11 cellular contexts compared by ENCODE assay signal in genomic region chr12:55848487-55849224, GRCh38. TPM values are rescaled to one million over a fixed set of nuclear protein-coding genes. Genes with fewer than 3 reads are reported as not detected.
DNase-seq lines count a peak whose midpoint lies in the region; ATAC-seq, FAIRE-seq and TF ChIP-seq lines count a peak whose summit lies in the region.
"Not testable (repeated sequence)": the region's sequence is repeated elsewhere in the genome, so short reads cannot be mapped to it uniquely, and the experiment has no call there.
"Had no signal": no experiment of that assay in that cellular context is flagged by ENCODE, and none has a peak within 500 bp of the region (broad histone marks: within the 10 kb centered on the region; RNA-seq: fewer than 3 reads in every experiment).

No MANE protein-coding gene starts in this region.

- not testable (repeated sequence) for H2AFZ ChIP-seq in IMR-90 (replicated peaks; ENCODE audit: low read length, poor library complexity); trophoblast cell (ENCODE audit: insufficient read depth, low read length, poor library complexity)

- H3K9ac ChIP-seq in IMR-90 (ENCODE audit: low read depth, low read length) (peak overlapping the region; percentile 86; the same call in 1 of the 2 replicates), adipocyte (ENCODE audit: low read length) (peak overlapping the region; percentile 89), stomach smooth muscle (ENCODE audit: low read length in 2 of 2) (peak overlapping the region in 1 of 2 donors; percentile 41)
- not testable (repeated sequence) for H3K9ac ChIP-seq in trophoblast cell (ENCODE audit: low read length)

- ATAC-seq in A549; IMR-90 (ENCODE audit: low read depth): not testable (repeated sequence)
- ATAC-seq in lower lobe of right lung: peak; percentile 52 to 61

- H3K36me3 ChIP-seq in IMR-90 (ENCODE audit: control insufficient read depth, insufficient read depth, low read length); adipocyte (ENCODE audit: control insufficient read depth, insufficient read depth, low read length, severe bottlenecking); lower lobe of right lung; trophoblast cell (ENCODE audit: control insufficient read depth in 1 of 2, insufficient read depth in 2 of 2, low read length in 2 of 2); stomach smooth muscle (ENCODE audit: control insufficient read depth in 2 of 2, insufficient read depth in 2 of 2, low read length in 2 of 2): not testable (repeated sequence)

- H3K4me1 ChIP-seq in A549; trophoblast cell (ENCODE audit: control insufficient read depth in 1 of 2, insufficient read depth in 2 of 2, low read length in 2 of 2); stomach smooth muscle (ENCODE audit: control insufficient read depth, insufficient read depth, low read length): not testable (repeated sequence)
- H3K4me1 ChIP-seq in IMR-90 (ENCODE audit: control insufficient read depth, insufficient read depth, low read length) (peaks cover 10% of the 10 kb centered on the region), adipocyte (ENCODE audit: control insufficient read depth, insufficient read depth, low read length) (peaks cover 62% of the 10 kb centered on the region), lower lobe of right lung (peaks cover 14% of the 10 kb centered on the region)

- not testable (repeated sequence) for H3K23ac ChIP-seq in IMR-90 (ENCODE audit: low read depth, low read length); trophoblast cell (ENCODE audit: low read length)

- FAIRE-seq in A549 (lab: Jason Lieb, UNC): not testable (repeated sequence)

- WGBS in A549 (ENCODE audit: missing lambda C conversion rate): 74% methylated on average over 17 of the region's 17 CpGs
- WGBS in IMR-90 (ENCODE audit: extremely low coverage in 2 of 2, insufficient read length in 1 of 2), 2 experiments: 100% methylated on average over 4 of the region's 17 CpGs; no CpG with 5 or more reads in 1 of the 2 experiments
- WGBS in trophoblast cell (ENCODE audit: extremely low coverage, insufficient coverage, insufficient read length): no CpG with 5 or more reads among the region's 17 CpGs

- H4K5ac ChIP-seq in IMR-90 (ENCODE audit: low read depth, low read length): peak overlapping the region; percentile 96

- peaks cover 11% of the 10 kb centered on the region for H3K9me1 ChIP-seq in IMR-90 (ENCODE audit: insufficient read depth, low read length)

- H2BK12ac ChIP-seq in trophoblast cell (ENCODE audit: low read length): not testable (repeated sequence)

- dilution Hi-C loops in IMR-90 (cut with HindIII; ENCODE audit: low sequenced_read_pairs, unreplicated experiment): not testable (repeated sequence)

- H3K27me3 Mint-ChIP-seq in dendritic cell treated with granulocyte-macrophage colony-stimulating factor and Interleukin-4, amounts not matched to agents 40 ng/mL and 50 ng/mL, for 4 days: not testable (repeated sequence)

- H3K56ac ChIP-seq in IMR-90 (ENCODE audit: extremely low read depth, insufficient read depth, low read length): peak overlapping the region; percentile 76; the same call in 1 of the 2 replicates

- peak overlapping the region; percentile 83 to 98 for H4K8ac ChIP-seq in IMR-90 (ENCODE audit: low read depth in 2 of 2, low read length in 2 of 2)
- not testable (repeated sequence) for H4K8ac ChIP-seq in trophoblast cell (ENCODE audit: low read depth, low read length)

- peak overlapping the region; percentile 7 for H2BK20ac ChIP-seq in IMR-90 (ENCODE audit: low read depth, low read length)

- TF ChIP-seq POLR2A in A549 (IDR thresholded peaks at IDR 0.05; ENCODE audit: low read length); IMR-90 (IDR thresholded peaks at IDR 0.05; ENCODE audit: low read depth, low read length): not testable (repeated sequence)

- H2BK5ac ChIP-seq in IMR-90 (ENCODE audit: low read depth, low read length, poor library complexity, severe bottlenecking): peak overlapping the region; percentile 88
- not testable (repeated sequence) for H2BK5ac ChIP-seq in trophoblast cell (ENCODE audit: low read depth, low read length, poor library complexity)

- peak overlapping the region; percentile 99 for H3K27ac Mint-ChIP-seq in dendritic cell treated with granulocyte-macrophage colony-stimulating factor and Interleukin-4, amounts not matched to agents 40 ng/mL and 50 ng/mL, for 4 days

- H3K79me1 ChIP-seq in IMR-90 (ENCODE audit: low read depth in 1 of 2, low read length in 2 of 2); trophoblast cell (ENCODE audit: low read length): not testable (repeated sequence)

- H3K79me2 ChIP-seq in trophoblast cell (ENCODE audit: control insufficient read depth, insufficient read depth, low read length, poor library complexity): not testable (repeated sequence)

- peak overlapping the region; percentile 42; the same call in 1 of the 2 replicates for H2BK120ac ChIP-seq in IMR-90 (ENCODE audit: low read depth, low read length)
- H2BK120ac ChIP-seq in trophoblast cell (ENCODE audit: insufficient read depth, low read length, poor library complexity): not testable (repeated sequence)

- peak overlapping the region; percentile 57 for H3K4me3 Mint-ChIP-seq in dendritic cell treated with granulocyte-macrophage colony-stimulating factor and Interleukin-4, amounts not matched to agents 40 ng/mL and 50 ng/mL, for 4 days

- H3K14ac ChIP-seq in IMR-90 (replicated peaks; ENCODE audit: low read depth, low read length); trophoblast cell (ENCODE audit: low read length): not testable (repeated sequence)

- H4K91ac ChIP-seq in IMR-90 (ENCODE audit: insufficient read depth, low read depth, low read length): peak overlapping the region; percentile 39
- H4K91ac ChIP-seq in trophoblast cell (ENCODE audit: low read depth, low read length): peak overlapping the region; percentile 4

- peak overlapping the region; percentile 68; the same call in 1 of the 3 replicates for H2BK15ac ChIP-seq in IMR-90 (ENCODE audit: low read depth, low read length)

- in situ Hi-C loops in IMR-90 (cut with MboI; ENCODE audit: low sequenced_read_pairs): not testable (repeated sequence)

- CTCF ChIA-PET in A549 (lab: Yijun Ruan, JAX): interaction anchor here (0.7 to 1.5 kb wide), 4 partner anchors 40 to 90 kb away, joined by 3 to 4 read pairs (median 3); no protein-coding TSS in a partner anchor
- CTCF ChIA-PET in IMR-90 (lab: Yijun Ruan, JAX): not testable (repeated sequence)

- not testable (repeated sequence) for H3K36me3 Mint-ChIP-seq in dendritic cell treated with granulocyte-macrophage colony-stimulating factor and Interleukin-4, amounts not matched to agents 40 ng/mL and 50 ng/mL, for 4 days (ENCODE audit: low read depth)

- intact Hi-C loops in IMR-90 (cut with micrococcal nuclease); cardiac septum (cut with DNase I); lower lobe of right lung (cut with DNase I): not testable (repeated sequence)
- intact Hi-C loops in dendritic cell treated with granulocyte-macrophage colony-stimulating factor and Interleukin-4, amounts not matched to agents 40 ng/mL and 50 ng/mL, for 4 days (cut with micrococcal nuclease): loop anchor here (1.0 to 2.0 kb wide), 2 partner anchors 19 to 270 kb away; partner anchors contain the start of genes DNAJC14 and ZC3H10

- not testable (repeated sequence) for TF ChIP-seq CTCF in A549 (IDR thresholded peaks at IDR 0.05); IMR-90 (conservative IDR thresholded peaks at IDR 0.05; ENCODE audit: low read depth, low read length); lower lobe of right lung (IDR thresholded peaks at IDR 0.05)

- BruUV-seq in IMR-90 (replicated peaks; lab: Mats Ljungman, UMichigan): TSS peak; percentile 98

- POLR2A ChIA-PET in A549 (lab: Yijun Ruan, JAX): interaction anchor here (0.8 kb wide), 1 partner anchor 19 kb away, joined by 4 read pairs; the partner anchor contains the start of gene DNAJC14
- POLR2A ChIA-PET in IMR-90 (lab: Charles Lee; ENCODE audit: unreplicated experiment): not testable (repeated sequence)

- H3K9me3 ChIP-seq in A549; IMR-90 (ENCODE audit: control insufficient read depth, insufficient read depth, low read length); adipocyte (ENCODE audit: control insufficient read depth, low read length); lower lobe of right lung; trophoblast cell (ENCODE audit: insufficient read depth, low read depth, low read length); stomach smooth muscle (ENCODE audit: control insufficient read depth in 2 of 2, low read length in 2 of 2): not testable (repeated sequence)

- H2AK5ac ChIP-seq in IMR-90 (ENCODE audit: low read depth, low read length): peak overlapping the region; percentile 81
- not testable (repeated sequence) for H2AK5ac ChIP-seq in trophoblast cell (ENCODE audit: low read length)

- H3K27ac ChIP-seq in A549 (peak overlapping the region in 1 of 2 experiments; percentile 24; a peak in 1 of 6 replicates), IMR-90 (ENCODE audit: insufficient read depth, low read length) (peak overlapping the region; percentile 91), lower lobe of right lung (peak overlapping the region; percentile 92), stomach smooth muscle (ENCODE audit: low read length) (peak overlapping the region; percentile 67)
- H3K27ac ChIP-seq in trophoblast cell (ENCODE audit: low read depth, low read length): not testable (repeated sequence)

- TF ChIP-seq RAD21 in A549 (conservative IDR thresholded peaks at IDR 0.05 in 1 of 2, IDR thresholded peaks at IDR 0.05 in 1 of 2); IMR-90 (IDR thresholded peaks at IDR 0.05; ENCODE audit: low read length): not testable (repeated sequence)

- TF ChIP-seq EP300 in A549 (IDR thresholded peaks at IDR 0.05): not testable (repeated sequence)

- not testable (repeated sequence) for H3K18ac ChIP-seq in IMR-90 (ENCODE audit: low read depth, low read length); trophoblast cell (ENCODE audit: low read length)

- H3K4me3 ChIP-seq in A549; IMR-90 (ENCODE audit: insufficient read depth, low read depth, low read length); trophoblast cell (ENCODE audit: low read depth, low read length); stomach smooth muscle (ENCODE audit: low read length in 2 of 2): not testable (repeated sequence)
- H3K4me3 ChIP-seq in adipocyte (ENCODE audit: low read length) (peak overlapping the region; percentile 73), lower lobe of right lung (peak overlapping the region; percentile 12)

- H4K12ac ChIP-seq in trophoblast cell (ENCODE audit: low read depth, low read length): not testable (repeated sequence)

- H3K4ac ChIP-seq in IMR-90 (ENCODE audit: low read depth, low read length): peak overlapping the region; percentile 78
- not testable (repeated sequence) for H3K4ac ChIP-seq in trophoblast cell (ENCODE audit: low read depth, low read length)

- H2AK9ac ChIP-seq in IMR-90 (replicated peaks; ENCODE audit: low read depth, low read length, poor library complexity): peak overlapping the region; percentile 97

- not testable (repeated sequence) for H3K9me3 Mint-ChIP-seq in dendritic cell treated with granulocyte-macrophage colony-stimulating factor and Interleukin-4, amounts not matched to agents 40 ng/mL and 50 ng/mL, for 4 days

- H3K4me2 ChIP-seq in A549: peak overlapping the region; percentile 0; the same call in 1 of the 3 replicates
- not testable (repeated sequence) for H3K4me2 ChIP-seq in IMR-90 (ENCODE audit: low read depth, low read length); trophoblast cell (ENCODE audit: low read length)

- not testable (repeated sequence) for H3K27me3 ChIP-seq in IMR-90 (ENCODE audit: control insufficient read depth, insufficient read depth, low read length); adipocyte (replicated peaks; ENCODE audit: control insufficient read depth, insufficient read depth, low read length); lower lobe of right lung (ENCODE audit: low read depth); trophoblast cell (ENCODE audit: insufficient read depth, low read length); stomach smooth muscle (ENCODE audit: control insufficient read depth in 1 of 2, insufficient read depth in 2 of 2, low read length in 2 of 2)

- H3K4me1 Mint-ChIP-seq in dendritic cell treated with granulocyte-macrophage colony-stimulating factor and Interleukin-4, amounts not matched to agents 40 ng/mL and 50 ng/mL, for 4 days (ENCODE audit: low read depth): peaks cover 64% of the 10 kb centered on the region

- DNase-seq in A549 (ENCODE audit: low read depth in 1 of 2, low spot score in 1 of 2); IMR-90; adipocyte (ENCODE audit: low read depth): not testable (repeated sequence)
- DNase-seq in cardiac septum (ENCODE audit: low spot score) (peak; percentile 46), lower lobe of right lung (peak; percentile 44), trophoblast cell (peak; percentile 35 to 52)

- H4K20me1 ChIP-seq in IMR-90 (ENCODE audit: insufficient read depth, low read length): not testable (repeated sequence)

RNA-seq across cellular contexts. Expression of gene MMP19, which starts 5.9 kb away (rescaled TPM):
- 0.06 and 0.09 TPM in 2 replicates for polyA plus RNA-seq in A549 (2011; rRNA removed)
- 0.12 and 0.15 TPM in 2 replicates for polyA plus RNA-seq in A549 (2012; cell fraction: cytosol; rRNA removed)
- polyA plus RNA-seq in A549 (2012; cell fraction: nucleus; rRNA removed): 0.22 and 0.23 TPM in 2 replicates
- 0.09 to 0.11 TPM (median 0.09 TPM) in 3 replicates for polyA plus RNA-seq in A549 (2017; fragmentation: RNase III; extraction: RNeasy Plus Mini Kit Qiagen cat#74134 plus additional on column Dnase treatment)
- not detected in 2 replicates for polyA minus RNA-seq in A549 (2011; rRNA and poly(A)+ RNA removed)
- 8.6 and 9.9 TPM in 2 replicates for total RNA-seq in IMR-90 (2012; rRNA removed)
- 34.3 and 34.7 TPM in 2 replicates for polyA plus RNA-seq in IMR-90 (2012; rRNA removed)
- polyA plus RNA-seq in IMR-90 (2012; cell fraction: cytosol; rRNA removed): 22.3 and 24.0 TPM in 2 replicates
- polyA plus RNA-seq in IMR-90 (2012; cell fraction: nucleus; rRNA removed; ENCODE audit: low replicate concordance): 56.9 and 100 TPM in 2 replicates
- total RNA-seq in cardiac septum: 1.6 TPM
- 35.2 TPM for total RNA-seq in lower lobe of right lung
- polyA plus RNA-seq in trophoblast cell (2013): 5.1 and 5.4 TPM in 2 replicates
- total RNA-seq: activated CD8-positive, alpha-beta memory T cell treated with anti-CD3 and anti-CD28 coated beads, Interleukin-2, amount 10 ng/mL, durations not matched to agents 7 days and 5 days; occipital lobe; T-cell had no signal

RNA-seq across cellular contexts. Expression of gene DNAJC14, which starts 19.3 kb away (rescaled TPM):
- polyA plus RNA-seq in A549 (2011; rRNA removed) (11.9 and 23.6 TPM in 2 replicates), A549 (2017; fragmentation: RNase III; extraction: RNeasy Plus Mini Kit Qiagen cat#74134 plus additional on column Dnase treatment) (23.6 to 30.4 TPM (median 29.5 TPM) in 3 replicates), IMR-90 (2012; rRNA removed) (13.3 and 19.8 TPM in 2 replicates)
- 7.0 and 9.2 TPM in 2 replicates for polyA plus RNA-seq in A549 (2012; cell fraction: cytosol; rRNA removed)
- 5.0 and 10.8 TPM in 2 replicates for polyA plus RNA-seq in A549 (2012; cell fraction: nucleus; rRNA removed)
- 14.5 and 14.6 TPM in 2 replicates for polyA minus RNA-seq in A549 (2011; rRNA and poly(A)+ RNA removed)
- total RNA-seq in IMR-90 (2012; rRNA removed) (56.3 and 56.9 TPM in 2 replicates), cardiac septum (18.4 TPM), lower lobe of right lung (35.7 TPM)
- 10.2 and 10.5 TPM in 2 replicates for polyA plus RNA-seq in IMR-90 (2012; cell fraction: cytosol; rRNA removed)
- polyA plus RNA-seq in IMR-90 (2012; cell fraction: nucleus; rRNA removed; ENCODE audit: low replicate concordance): 3.8 and 6.8 TPM in 2 replicates
- 18.9 and 19.5 TPM in 2 replicates for polyA plus RNA-seq in trophoblast cell (2013)

RNA-seq across cellular contexts. Expression of gene ORMDL2, which starts 30.8 kb away (rescaled TPM):
- polyA plus RNA-seq in A549 (2011; rRNA removed) (93.6 and 138 TPM in 2 replicates), A549 (2017; fragmentation: RNase III; extraction: RNeasy Plus Mini Kit Qiagen cat#74134 plus additional on column Dnase treatment) (73.5 to 82.9 TPM (median 79.0 TPM) in 3 replicates), IMR-90 (2012; rRNA removed) (38.6 and 39.7 TPM in 2 replicates)
- 81.1 and 93.2 TPM in 2 replicates for polyA plus RNA-seq in A549 (2012; cell fraction: cytosol; rRNA removed)
- 36.1 and 50.3 TPM in 2 replicates for polyA plus RNA-seq in A549 (2012; cell fraction: nucleus; rRNA removed)
- 140 and 169 TPM in 2 replicates for polyA minus RNA-seq in A549 (2011; rRNA and poly(A)+ RNA removed)
- total RNA-seq in IMR-90 (2012; rRNA removed) (20.4 and 23.3 TPM in 2 replicates), cardiac septum (23.0 TPM), lower lobe of right lung (49.6 TPM)
- 21.1 and 27.5 TPM in 2 replicates for polyA plus RNA-seq in IMR-90 (2012; cell fraction: cytosol; rRNA removed)
- polyA plus RNA-seq in IMR-90 (2012; cell fraction: nucleus; rRNA removed; ENCODE audit: low replicate concordance): 7.7 and 16.1 TPM in 2 replicates
- polyA plus RNA-seq in trophoblast cell (2013): 105 and 118 TPM in 2 replicates

RNA-seq across cellular contexts. Expression of gene SARNP, which starts 31.1 kb away (rescaled TPM):
- 164 and 198 TPM in 2 replicates for polyA plus RNA-seq in A549 (2011; rRNA removed)
- 58.7 and 76.4 TPM in 2 replicates for polyA plus RNA-seq in A549 (2012; cell fraction: cytosol; rRNA removed)
- 17.5 and 23.0 TPM in 2 replicates for polyA plus RNA-seq in A549 (2012; cell fraction: nucleus; rRNA removed)
- polyA plus RNA-seq in A549 (2017; fragmentation: RNase III; extraction: RNeasy Plus Mini Kit Qiagen cat#74134 plus additional on column Dnase treatment): 116 to 126 TPM (median 123 TPM) in 3 replicates
- polyA minus RNA-seq in A549 (2011; rRNA and poly(A)+ RNA removed): 31.3 and 37.2 TPM in 2 replicates
- total RNA-seq in IMR-90 (2012; rRNA removed): 46.8 and 132 TPM in 2 replicates
- polyA plus RNA-seq in IMR-90 (2012; rRNA removed): 99.6 and 103 TPM in 2 replicates
- 11.6 and 29.4 TPM in 2 replicates for polyA plus RNA-seq in IMR-90 (2012; cell fraction: cytosol; rRNA removed)
- polyA plus RNA-seq in IMR-90 (2012; cell fraction: nucleus; rRNA removed; ENCODE audit: low replicate concordance): 3.7 and 41.2 TPM in 2 replicates
- 56.2 TPM for total RNA-seq in cardiac septum
- 40.1 TPM for total RNA-seq in lower lobe of right lung
- polyA plus RNA-seq in trophoblast cell (2013): 174 and 182 TPM in 2 replicates
